16 cellular contexts compared by ENCODE assay signal in genomic region chr11:80096736-80097135, GRCh38.
DNase-seq lines count a peak whose midpoint lies in the region; ATAC-seq, FAIRE-seq and TF ChIP-seq lines count a peak whose summit lies in the region.
"Had no signal": no experiment of that assay in that cellular context is flagged by ENCODE, and none has a peak within 500 bp of the region (broad histone marks: within the 10 kb centered on the region; RNA-seq: fewer than 3 reads in every experiment).

No MANE protein-coding gene starts in this region.

- no peak for TF ChIP-seq POLR2A in H54 (IDR thresholded peaks at IDR 0.05; ENCODE audit: low read depth, low read length)

- TF ChIP-seq CTCF in ascending aorta (IDR thresholded peaks at IDR 0.05), result no peak
- no peak for TF ChIP-seq CTCF in nephron progenitor cell (IDR thresholded peaks at IDR 0.05)

- no peak overlapping the region for H3K4me3 Mint-ChIP-seq in nephron progenitor cell
- H3K4me3 Mint-ChIP-seq: activated CD4-positive, alpha-beta T cell treated with anti-CD3 and anti-CD28 coated beads, Interleukin-2, amount 10 ng/mL, durations not matched to agents 7 days and 5 days; activated T-helper 1 cell treated with anti-CD3 and anti-CD28 coated beads, Interleukin-12 subunit alpha, Interleukin-12 subunit beta, Interleukin-2, Interleukin-4 antibody, amounts not matched to agents 30 ng/mL and 10 ng/mL and 1 ng/mL, durations not matched to agents 14 hours and 24 hours and 36 hours; IgD-negative memory B cell had no signal

- peaks cover 5% of the 10 kb centered on the region for H3K4me1 Mint-ChIP-seq in nephron progenitor cell
- H3K4me1 Mint-ChIP-seq: activated CD4-positive, alpha-beta T cell treated with anti-CD3 and anti-CD28 coated beads, Interleukin-2, amount 10 ng/mL, durations not matched to agents 7 days and 5 days; IgD-negative memory B cell had no signal

- no peaks in the 10 kb centered on the region for H3K36me3 Mint-ChIP-seq in nephron progenitor cell (ENCODE audit: low read depth)
- H3K36me3 Mint-ChIP-seq: IgD-negative memory B cell had no signal

- DNase-seq in H54 (ENCODE audit: insufficient read length, low spot score) (peak; percentile 61), fibroblast of peridontal ligament (ENCODE audit: extremely low read depth) (peak; percentile 79), smooth muscle cell of the brain vasculature (ENCODE audit: low read depth, low spot score) (peak; percentile 13), ascending aorta (ENCODE audit: low spot score in 2 of 2) (no peak), nephron progenitor cell (no peak)
- DNase-seq in effector memory CD4-positive, alpha-beta T cell, result no peak
- DNase-seq: activated CD4-positive, alpha-beta T cell treated with anti-CD3 and anti-CD28 coated beads, Interleukin-2, amount 10 ng/mL, durations not matched to agents 7 days and 5 days; aorta; hippocampal formation; NCI-H1436; NCI-H510A had no signal

- no peaks in the 10 kb centered on the region for H3K36me3 ChIP-seq in ascending aorta
- no peaks in the 10 kb centered on the region for H3K36me3 ChIP-seq in effector memory CD4-positive, alpha-beta T cell (ENCODE audit: control insufficient read depth, insufficient read depth, low read length)
- H3K36me3 ChIP-seq: suprapubic skin had no signal

- H3K4me1 ChIP-seq in ascending aorta, result no peaks in the 10 kb centered on the region
- H3K4me1 ChIP-seq in effector memory CD4-positive, alpha-beta T cell (ENCODE audit: control insufficient read depth, insufficient read depth, low read length, poor library complexity, severe bottlenecking), result no peaks in the 10 kb centered on the region
- H3K4me1 ChIP-seq: suprapubic skin had no signal

- no peak overlapping the region for H3K27ac Mint-ChIP-seq in nephron progenitor cell
- H3K27ac Mint-ChIP-seq: activated CD4-positive, alpha-beta T cell treated with anti-CD3 and anti-CD28 coated beads, Interleukin-2, amount 10 ng/mL, durations not matched to agents 7 days and 5 days; activated T-helper 1 cell treated with anti-CD3 and anti-CD28 coated beads, Interleukin-12 subunit alpha, Interleukin-12 subunit beta, Interleukin-2, Interleukin-4 antibody, amounts not matched to agents 30 ng/mL and 10 ng/mL and 1 ng/mL, durations not matched to agents 14 hours and 24 hours and 36 hours; IgD-negative memory B cell had no signal

- peaks cover 0 to 4% of the 10 kb centered on the region in 2 donors for H3K9me3 ChIP-seq in ascending aorta
- no peaks in the 10 kb centered on the region for H3K9me3 ChIP-seq in effector memory CD4-positive, alpha-beta T cell (ENCODE audit: control insufficient read depth, low read length)
- H3K9me3 ChIP-seq: suprapubic skin had no signal

- no peaks in the 10 kb centered on the region for H3K27me3 ChIP-seq in ascending aorta
- no peaks in the 10 kb centered on the region for H3K27me3 ChIP-seq in effector memory CD4-positive, alpha-beta T cell (replicated peaks; ENCODE audit: control insufficient read depth, insufficient read depth, low read length, poor library complexity, severe bottlenecking)
- H3K27me3 ChIP-seq: suprapubic skin had no signal

- peaks cover 5% of the 10 kb centered on the region for H3K27me3 Mint-ChIP-seq in nephron progenitor cell (ENCODE audit: low read depth, poor library complexity)
- H3K27me3 Mint-ChIP-seq: activated CD4-positive, alpha-beta T cell treated with anti-CD3 and anti-CD28 coated beads, Interleukin-2, amount 10 ng/mL, durations not matched to agents 7 days and 5 days; IgD-negative memory B cell had no signal

- no peak overlapping the region for H3K4me3 ChIP-seq in ascending aorta
- no peak overlapping the region for H3K4me3 ChIP-seq in effector memory CD4-positive, alpha-beta T cell (ENCODE audit: insufficient read depth, low read depth, low read length, poor library complexity, severe bottlenecking)
- H3K4me3 ChIP-seq: lung, suprapubic skin had no signal

- no peak overlapping the region for H3K27ac ChIP-seq in ascending aorta
- H3K27ac ChIP-seq in effector memory CD4-positive, alpha-beta T cell (ENCODE audit: insufficient read depth, low read length, poor library complexity, severe bottlenecking), result no peak overlapping the region
- H3K27ac ChIP-seq: suprapubic skin had no signal

- ATAC-seq in SK-N-SH treated with all-trans-retinoic acid at 6 μM for 48 hours, result peak; percentile 95

- FAIRE-seq in H54 (lab: Jason Lieb, UNC), result peak; percentile 98

- intact Hi-C loops in ascending aorta (cut with DNase I), result no loop called here

- H3K9me3 Mint-ChIP-seq in nephron progenitor cell, result no peaks in the 10 kb centered on the region

TF ChIP-seq in SK-N-SH treated with all-trans-retinoic acid at 6 μM for 48 hours, 23 proteins besides CTCF, POLR2A, EP300 and RAD21:
- no peak for TF ChIP-seq OSR1 (CRISPR knock-in tag; IDR thresholded peaks at IDR 0.05)
- no peak for TF ChIP-seq CREB5 (CRISPR knock-in tag; IDR thresholded peaks at IDR 0.05; ENCODE audit: low read depth)
- TF ChIP-seq GLIS3 (CRISPR knock-in tag; IDR thresholded peaks at IDR 0.05), result no peak
- TF ChIP-seq PPARA (CRISPR knock-in tag; IDR thresholded peaks at IDR 0.05; ENCODE audit: borderline replicate concordance), result no peak
- no peak for TF ChIP-seq ESRRG (CRISPR knock-in tag; IDR thresholded peaks at IDR 0.05)
- no peak for TF ChIP-seq SNAI2 (CRISPR knock-in tag; IDR thresholded peaks at IDR 0.05)
- TF ChIP-seq ISL1 (CRISPR knock-in tag; IDR thresholded peaks at IDR 0.05), result no peak
- TF ChIP-seq POU6F1 (CRISPR knock-in tag; IDR thresholded peaks at IDR 0.05; ENCODE audit: borderline replicate concordance, low read depth), result no peak
- no peak for TF ChIP-seq TCF4 (CRISPR knock-in tag; IDR thresholded peaks at IDR 0.05; ENCODE audit: borderline replicate concordance)
- no peak for TF ChIP-seq ARNTL (CRISPR knock-in tag; IDR thresholded peaks at IDR 0.05; ENCODE audit: borderline replicate concordance, low read depth)
- no peak for TF ChIP-seq ZFP30 (CRISPR knock-in tag; IDR thresholded peaks at IDR 0.05)
- no peak for TF ChIP-seq ZC3H10 (CRISPR knock-in tag; IDR thresholded peaks at IDR 0.05)
- no peak for TF ChIP-seq CSDC2 (CRISPR knock-in tag; IDR thresholded peaks at IDR 0.05)

Comparison
In these comparisons a context has a peak if more than half of its experiments do, and no peak if none do; other contexts are left out.
1. DNase-seq: peak in H54 (single experiment), fibroblast of peridontal ligament (single experiment) and smooth muscle cell of the brain vasculature (single experiment); none in ascending aorta (0 of 2), nephron progenitor cell (single experiment) and effector memory CD4-positive, alpha-beta T cell (0 of 3).